ENCODE assay signal across 9 cellular contexts in the genomic region with DNA sequence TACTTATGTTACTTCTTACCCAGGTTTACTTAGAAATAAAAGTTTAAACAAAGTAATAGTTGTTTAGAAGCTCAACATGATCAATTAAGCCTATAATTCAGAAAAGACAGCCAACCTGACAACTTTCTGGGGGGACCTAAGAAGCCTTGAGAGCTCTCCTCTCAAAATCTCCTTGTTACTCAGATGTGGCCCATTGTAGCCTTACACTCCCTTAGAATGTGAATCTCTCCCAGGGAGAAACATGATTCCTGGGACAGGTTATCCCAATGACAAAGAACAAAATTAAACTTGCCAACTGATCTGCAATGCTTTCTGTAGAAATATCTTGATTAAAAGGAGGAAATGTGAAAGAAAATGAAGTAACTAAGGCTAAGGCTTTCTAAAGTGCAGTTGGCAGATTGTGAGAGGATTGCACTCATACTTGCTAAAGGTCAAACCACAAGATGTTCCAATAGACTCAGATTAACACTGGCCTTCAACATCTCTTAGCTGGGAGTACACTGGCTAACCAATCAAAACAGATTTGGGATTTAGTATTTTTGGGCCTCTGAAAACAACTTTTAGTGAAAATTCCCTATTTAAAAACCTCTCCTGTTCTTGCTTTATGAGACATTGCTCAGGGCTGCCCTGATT.
A peak's percentile ranks its signal among the peaks of the same experiment; 100 is the strongest.
DNase-seq lines count a peak whose midpoint lies in the region; ATAC-seq, FAIRE-seq and TF ChIP-seq lines count a peak whose summit lies in the region.
"Had no signal": no experiment of that assay in that cellular context is flagged by ENCODE, and none has a peak within 500 bp of the region (broad histone marks: within the 10 kb centered on the region; RNA-seq: fewer than 3 reads in every experiment).

No MANE protein-coding gene starts in this region.

- no peaks in the 10 kb centered on the region for H3K4me1 Mint-ChIP-seq in stimulated activated effector memory CD8-positive, alpha-beta T cell treated with anti-CD3 and anti-CD28 coated beads, Interleukin-12 subunit alpha, Interleukin-12 subunit beta, amount 100 ng/mL, for 72 hours

- H3K4me1 ChIP-seq in fibroblast of lung (ENCODE audit: control insufficient read depth, extremely low read depth, insufficient read depth, low read length) (no peaks in the 10 kb centered on the region), small intestine (ENCODE audit: control insufficient read depth in 2 of 2, insufficient read depth in 1 of 2, low read depth in 1 of 2, low read length in 1 of 2) (no peaks in the 10 kb centered on the region)

- H3K36me3 ChIP-seq in fibroblast of lung (ENCODE audit: control insufficient read depth, insufficient read depth, low read length) (no peaks in the 10 kb centered on the region), small intestine (ENCODE audit: control insufficient read depth in 2 of 2, insufficient read depth in 2 of 2, low read length in 2 of 2) (no peaks in the 10 kb centered on the region)

- no peaks in the 10 kb centered on the region for H3K36me3 Mint-ChIP-seq in stimulated activated effector memory CD8-positive, alpha-beta T cell treated with anti-CD3 and anti-CD28 coated beads, Interleukin-12 subunit alpha, Interleukin-12 subunit beta, amount 100 ng/mL, for 72 hours

- FAIRE-seq in GM19239 (lab: Jason Lieb, UNC) (peak; percentile 57), small intestine (lab: Jason Lieb, UNC) (no peak)

- no peaks in the 10 kb centered on the region for H3K9me3 ChIP-seq in fibroblast of lung (ENCODE audit: control insufficient read depth, insufficient read depth, low read depth, low read length)
- no peaks in the 10 kb centered on the region for H3K9me3 ChIP-seq in small intestine (ENCODE audit: control insufficient read depth, low read depth)

- peak; percentile 67 for ATAC-seq in stimulated activated effector memory CD8-positive, alpha-beta T cell treated with anti-CD3 and anti-CD28 coated beads, Interleukin-12 subunit alpha, Interleukin-12 subunit beta, amount 100 ng/mL, for 72 hours

- H3K27ac Mint-ChIP-seq in stimulated activated effector memory CD8-positive, alpha-beta T cell treated with anti-CD3 and anti-CD28 coated beads, Interleukin-12 subunit alpha, Interleukin-12 subunit beta, amount 100 ng/mL, for 72 hours: no peak overlapping the region

- no peak overlapping the region for H3K4me3 Mint-ChIP-seq in stimulated activated effector memory CD8-positive, alpha-beta T cell treated with anti-CD3 and anti-CD28 coated beads, Interleukin-12 subunit alpha, Interleukin-12 subunit beta, amount 100 ng/mL, for 72 hours

- H3K27me3 ChIP-seq in fibroblast of lung (ENCODE audit: control insufficient read depth, insufficient read depth, low read length) (peaks cover 5% of the 10 kb centered on the region), small intestine (ENCODE audit: control insufficient read depth in 2 of 2, insufficient read depth in 2 of 2, low read length in 2 of 2) (no peaks in the 10 kb centered on the region)

- H3K27ac ChIP-seq in fibroblast of lung (ENCODE audit: insufficient read depth, low read length): no peak overlapping the region
- no peak overlapping the region for H3K27ac ChIP-seq in small intestine (ENCODE audit: low read depth in 1 of 2, low read length in 1 of 2)

- H3K4me3 ChIP-seq in fibroblast of lung (replicated peaks in 1 of 4; ENCODE audit: control extremely low read depth in 1 of 4, insufficient read depth in 1 of 4, low read depth in 3 of 4, low read length in 4 of 4) (no peak overlapping the region), small intestine (ENCODE audit: low read depth in 1 of 2, low read length in 2 of 2) (no peak overlapping the region)

- no peak overlapping the region for H3K4me2 ChIP-seq in fibroblast of lung (ENCODE audit: extremely low read depth, insufficient read depth, low read length)

- no peaks in the 10 kb centered on the region for H3K9me3 Mint-ChIP-seq in stimulated activated effector memory CD8-positive, alpha-beta T cell treated with anti-CD3 and anti-CD28 coated beads, Interleukin-12 subunit alpha, Interleukin-12 subunit beta, amount 100 ng/mL, for 72 hours

- H3K9ac ChIP-seq in fibroblast of lung (ENCODE audit: insufficient read depth, low read length): no peak overlapping the region

- H2AFZ ChIP-seq in fibroblast of lung (ENCODE audit: low read length): no peak overlapping the region

- DNase-seq in GM19239 (ENCODE audit: insufficient read length, low spot score) (no peak), NCI-H82 treated with DMSO at 0.1 percent for 48 hours (lab: John Stamatoyannopoulos, UW; ENCODE audit: unreplicated experiment) (peak; percentile 77), fibroblast of lung (ENCODE audit: low read depth in 2 of 2) (peak; percentile 61 to 81), small intestine (no peak), COLO829 (ENCODE audit: low spot score) (no peak), NCI-H1694 (lab: John Stamatoyannopoulos, UW) (no peak)
- no peak for DNase-seq in stimulated activated effector memory CD8-positive, alpha-beta T cell treated with anti-CD3 and anti-CD28 coated beads, Interleukin-12 subunit alpha, Interleukin-12 subunit beta, amount 100 ng/mL, for 72 hours (ENCODE audit: low spot score in 2 of 2)
- DNase-seq: NCI-H510A, nucleus accumbens had no signal

- H3K79me2 ChIP-seq in fibroblast of lung (ENCODE audit: control insufficient read depth, insufficient read depth, low read length): no peaks in the 10 kb centered on the region

- TF ChIP-seq CTCF in fibroblast of lung (conservative IDR thresholded peaks at IDR 0.05 in 1 of 2, IDR thresholded peaks at IDR 0.05 in 1 of 2; ENCODE audit: low read depth in 1 of 2, low read length in 2 of 2): no peak

- no peaks in the 10 kb centered on the region for H4K20me1 ChIP-seq in fibroblast of lung (ENCODE audit: control insufficient read depth, extremely low read depth, insufficient read depth, low read length)

Comparison
In these comparisons a context has a peak if more than half of its experiments do, and no peak if none do; other contexts are left out.
1. DNase-seq: peak in NCI-H82 treated with DMSO at 0.1 percent for 48 hours (single experiment) and fibroblast of lung (2 of 2); none in GM19239 (single experiment), stimulated activated effector memory CD8-positive, alpha-beta T cell treated with anti-CD3 and anti-CD28 coated beads, Interleukin-12 subunit alpha, Interleukin-12 subunit beta, amount 100 ng/mL, for 72 hours (0 of 2), small intestine (single experiment), COLO829 (single experiment) and NCI-H1694 (single experiment).